Comparison of ENCODE assay signal across 25 cellular contexts in the genomic region with DNA sequence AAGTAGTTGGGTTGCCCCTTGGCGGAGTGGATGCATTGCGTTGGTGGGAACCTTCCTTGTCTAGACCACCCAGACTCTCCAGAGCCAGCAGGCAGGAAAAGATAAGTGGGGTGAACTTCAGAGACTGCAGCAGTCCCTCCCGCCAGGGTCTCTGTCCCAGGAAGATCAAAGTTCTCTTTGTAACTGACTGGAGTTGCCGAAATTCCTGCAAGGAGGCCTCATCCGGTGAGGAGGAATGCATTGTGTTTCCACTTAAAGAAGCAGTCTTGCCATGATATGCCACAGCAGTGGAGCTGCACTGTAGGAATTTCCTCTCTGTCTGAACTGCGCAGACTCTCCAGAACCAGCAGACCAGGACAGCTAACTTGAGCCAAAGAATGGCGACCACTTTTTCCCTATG.
A peak's percentile ranks its signal among the peaks of the same experiment; 100 is the strongest.
DNase-seq lines count a peak whose midpoint lies in the region; ATAC-seq, FAIRE-seq and TF ChIP-seq lines count a peak whose summit lies in the region.
"Had no signal": no experiment of that assay in that cellular context is flagged by ENCODE, and none has a peak within 500 bp of the region (broad histone marks: within the 10 kb centered on the region; RNA-seq: fewer than 3 reads in every experiment).

No MANE protein-coding gene starts in this region.

- FAIRE-seq in astrocyte (lab: Jason Lieb, UNC) = no peak
- FAIRE-seq: GM18507, HepG2 had no signal

- no peaks in the 10 kb centered on the region for H3K36me3 ChIP-seq in astrocyte (ENCODE audit: insufficient read depth, low read length)
- no peaks in the 10 kb centered on the region for H3K36me3 ChIP-seq in neural progenitor cell
- H3K36me3 ChIP-seq: BLaER1 treated with 17β-estradiol and CSF1 and Interleukin-3, amounts not matched to agents 10 nM and 100 nM; MG63; SJSA1 had no signal

- H3K27me3 ChIP-seq in astrocyte (ENCODE audit: insufficient read depth, low read length) = no peaks in the 10 kb centered on the region
- no peaks in the 10 kb centered on the region for H3K27me3 ChIP-seq in neural progenitor cell
- H3K27me3 ChIP-seq: BLaER1 treated with 17β-estradiol and CSF1 and Interleukin-3, amounts not matched to agents 10 nM and 100 nM; MG63; SJSA1 had no signal

- no peak overlapping the region for H2AFZ ChIP-seq in astrocyte (ENCODE audit: low read depth, low read length)
- peak overlapping the region; percentile 9 for H2AFZ ChIP-seq in neural progenitor cell (replicated peaks)
- H2AFZ ChIP-seq: GM23248 had no signal

- H3K9me3 Mint-ChIP-seq in astrocyte (ENCODE audit: unreplicated experiment) (peaks cover 20% of the 10 kb centered on the region), neural progenitor cell (peaks cover 18% of the 10 kb centered on the region)

- H3K27ac Mint-ChIP-seq in astrocyte (ENCODE audit: unreplicated experiment) (peak overlapping the region; percentile 66), neural progenitor cell (peak overlapping the region; percentile 12)
- H3K27ac Mint-ChIP-seq: CD4-positive, alpha-beta memory T cell had no signal

- no peak overlapping the region for H3K4me2 ChIP-seq in astrocyte (ENCODE audit: low read length)
- H3K4me2 ChIP-seq in neural progenitor cell = no peak overlapping the region
- H3K4me2 ChIP-seq: BLaER1 treated with 17β-estradiol and CSF1 and Interleukin-3, amounts not matched to agents 10 nM and 100 nM had no signal

- H3K4me3 ChIP-seq in astrocyte (ENCODE audit: insufficient read depth, low read depth, low read length) = no peak overlapping the region
- no peak overlapping the region for H3K4me3 ChIP-seq in neural progenitor cell
- H3K4me3 ChIP-seq: BLaER1 treated with 17β-estradiol and CSF1 and Interleukin-3, amounts not matched to agents 10 nM and 100 nM; GM23248; K562; MG63; SJSA1 had no signal

- DNase-seq in ELF-1 (ENCODE audit: low read depth, low spot score) (peak; percentile 55), astrocyte (ENCODE audit: low read depth) (no peak), foreskin melanocyte (peak; percentile 3), neural progenitor cell (ENCODE audit: low spot score) (peak; percentile 65), NCI-H510A treated with DMSO at 0.1 percent for 48 hours (lab: John Stamatoyannopoulos, UW) (no peak), COR-L47 (lab: John Stamatoyannopoulos, UW) (no peak)
- DNase-seq: 8988T; Calu3; CD4-positive, alpha-beta memory T cell; GDM1; GM23248; MG63; NCI-H1417; NCI-H1694 treated with DMSO at 0.1 percent for 48 hours; NCI-H2081 treated with DMSO at 0.1 percent for 48 hours; NCI-H446; NCI-H526 treated with DMSO at 0.1 percent for 48 hours had no signal

- H3K36me3 Mint-ChIP-seq in astrocyte (ENCODE audit: low read depth, unreplicated experiment) = no peaks in the 10 kb centered on the region
- no peaks in the 10 kb centered on the region for H3K36me3 Mint-ChIP-seq in neural progenitor cell
- H3K36me3 Mint-ChIP-seq: CD4-positive, alpha-beta memory T cell had no signal

- no peak overlapping the region for H3K27ac ChIP-seq in astrocyte (ENCODE audit: low read depth, low read length)
- no peak overlapping the region for H3K27ac ChIP-seq in neural progenitor cell
- H3K27ac ChIP-seq: BLaER1 treated with 17β-estradiol and CSF1 and Interleukin-3, amounts not matched to agents 10 nM and 100 nM; GM23248; SJSA1 had no signal

- H4K20me1 ChIP-seq in astrocyte (ENCODE audit: insufficient read depth, low read length) (no peaks in the 10 kb centered on the region), neural progenitor cell (ENCODE audit: low read depth) (no peaks in the 10 kb centered on the region)
- H4K20me1 ChIP-seq: BLaER1 treated with 17β-estradiol and CSF1 and Interleukin-3, amounts not matched to agents 10 nM and 100 nM had no signal

- H3K4me1 Mint-ChIP-seq in astrocyte (ENCODE audit: low read depth, unreplicated experiment) (peaks cover 18% of the 10 kb centered on the region), neural progenitor cell (peaks cover 3% of the 10 kb centered on the region)
- H3K4me1 Mint-ChIP-seq: CD4-positive, alpha-beta memory T cell had no signal

- no peaks in the 10 kb centered on the region for H3K4me1 ChIP-seq in astrocyte (ENCODE audit: insufficient read depth, low read length)
- H3K4me1 ChIP-seq in neural progenitor cell = no peaks in the 10 kb centered on the region
- H3K4me1 ChIP-seq: BLaER1 treated with 17β-estradiol and CSF1 and Interleukin-3, amounts not matched to agents 10 nM and 100 nM; SJSA1 had no signal

- H3K27me3 Mint-ChIP-seq in astrocyte (ENCODE audit: low read depth, unreplicated experiment) = no peaks in the 10 kb centered on the region
- H3K27me3 Mint-ChIP-seq in neural progenitor cell (ENCODE audit: insufficient read depth, low read depth) = peaks cover under 1% of the 10 kb centered on the region
- H3K27me3 Mint-ChIP-seq: CD4-positive, alpha-beta memory T cell had no signal

- H3K79me2 ChIP-seq in astrocyte (ENCODE audit: insufficient read depth, low read length) (no peaks in the 10 kb centered on the region), neural progenitor cell (ENCODE audit: low read depth) (no peaks in the 10 kb centered on the region)

- H3K4me3 Mint-ChIP-seq in astrocyte (ENCODE audit: unreplicated experiment) (no peak overlapping the region), neural progenitor cell (no peak overlapping the region)
- H3K4me3 Mint-ChIP-seq: CD4-positive, alpha-beta memory T cell had no signal

- ATAC-seq in HG03442 (IDR thresholded peaks at IDR 0.05; ENCODE audit: unreplicated experiment) = no peak
- ATAC-seq in HG02973 (IDR thresholded peaks at IDR 0.05; ENCODE audit: unreplicated experiment) = no peak
- ATAC-seq: HepG2, K562, Right ventricle myocardium inferior had no signal

- TF ChIP-seq CTCF in astrocyte (IDR thresholded peaks at IDR 0.05; ENCODE audit: insufficient read depth, low read depth, low read length) = no peak
- no peak for TF ChIP-seq CTCF in neural progenitor cell (IDR thresholded peaks at IDR 0.05)

- H3F3A ChIP-seq in neural progenitor cell (ENCODE audit: low read depth) = no peaks in the 10 kb centered on the region

- no peak overlapping the region for H3K9ac ChIP-seq in astrocyte (ENCODE audit: low read length)
- H3K9ac ChIP-seq in neural progenitor cell = no peak overlapping the region
- H3K9ac ChIP-seq: BLaER1 treated with 17β-estradiol and CSF1 and Interleukin-3, amounts not matched to agents 10 nM and 100 nM; GM23248 had no signal

- H3K9me3 ChIP-seq in astrocyte (ENCODE audit: insufficient read depth, low read depth, low read length) (peaks cover 6% of the 10 kb centered on the region), neural progenitor cell (ENCODE audit: low read depth) (no peaks in the 10 kb centered on the region)
- H3K9me3 ChIP-seq: MG63, SJSA1 had no signal

Comparison
In these comparisons a context has a peak if more than half of its experiments do, and no peak if none do; other contexts are left out.
1. DNase-seq: peak in ELF-1 (single experiment), foreskin melanocyte (single experiment) and neural progenitor cell (single experiment); none in astrocyte (single experiment), NCI-H510A treated with DMSO at 0.1 percent for 48 hours (single experiment) and COR-L47 (single experiment).